ENCODE assay signal across 8 cellular contexts in the genomic region with DNA sequence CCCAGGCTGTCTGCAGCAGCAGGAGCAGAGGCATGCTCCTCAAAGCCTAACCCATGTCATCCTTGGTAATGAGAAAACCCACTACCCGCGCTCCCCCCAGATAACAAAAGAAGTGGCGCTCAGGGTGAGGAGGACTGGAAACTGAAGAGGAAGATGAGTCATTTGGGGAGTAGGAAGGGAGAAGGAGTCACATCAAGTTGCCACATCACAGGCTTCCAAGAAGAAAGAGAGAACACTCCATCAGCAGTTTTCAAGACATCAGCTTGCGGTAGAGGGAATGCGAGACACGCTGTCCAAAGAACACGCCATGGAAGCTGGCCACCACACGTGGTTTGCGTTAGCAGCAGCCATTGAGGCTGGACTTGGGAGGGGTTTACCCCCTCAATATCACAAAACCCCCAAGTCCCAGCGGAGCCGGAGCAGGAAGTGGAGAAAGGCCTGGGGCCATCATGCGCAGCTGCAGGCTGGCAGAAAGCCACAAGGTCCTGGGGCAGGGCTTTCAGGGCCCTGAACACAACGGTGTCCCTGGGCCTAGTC. TPM values are rescaled to one million over a fixed set of nuclear protein-coding genes. Genes with fewer than 3 reads are reported as not detected.
DNase-seq lines count a peak whose midpoint lies in the region; ATAC-seq and TF ChIP-seq lines count a peak whose summit lies in the region.

No MANE protein-coding gene starts in this region.

- intact Hi-C loops in Right ventricle myocardium inferior (cut with DNase I) = no loop called here
- intact Hi-C loops in spleen (cut with DNase I; ENCODE audit: low total_unique reads) = no loop called here
- intact Hi-C loops in CD8-positive, alpha-beta T cell (cut with DNase I, micrococcal nuclease) = no loop called here

- H3K27me3 ChIP-seq in spleen (replicated peaks in 1 of 7) = no peaks in the 10 kb centered on the region
- H3K27me3 ChIP-seq in CD8-positive, alpha-beta T cell (ENCODE audit: insufficient read depth, low read length) = no peaks in the 10 kb centered on the region

- H3K36me3 ChIP-seq in spleen = no peaks in the 10 kb centered on the region
- H3K36me3 ChIP-seq in CD8-positive, alpha-beta T cell (ENCODE audit: insufficient read depth, low read length) = no peaks in the 10 kb centered on the region

- H3K27ac ChIP-seq in spleen = peak overlapping the region in 5 of 8 donors; percentile 33 to 81 (median 79)
- no peak overlapping the region for H3K27ac ChIP-seq in CD8-positive, alpha-beta T cell (ENCODE audit: low read depth, low read length)

- no peak for TF ChIP-seq POLR2A in spleen (IDR thresholded peaks at IDR 0.05)

- peak; percentile 90 for ATAC-seq in Right ventricle myocardium inferior
- ATAC-seq in CD8-positive, alpha-beta T cell = no peak

- WGBS in spleen, 5 donors = 33 to 54% (median 44%) methylated on average over 13 of the region's 13 CpGs

- TF ChIP-seq CTCF in spleen (IDR thresholded peaks at IDR 0.05 in 8 of 11, conservative IDR thresholded peaks at IDR 0.05 in 3 of 11) (no peak), type B pancreatic cell (conservative IDR thresholded peaks at IDR 0.05) (no peak)
- TF ChIP-seq CTCF in CD8-positive, alpha-beta T cell (IDR thresholded peaks at IDR 0.05) = no peak

- H3K4me3 ChIP-seq in spleen = no peak overlapping the region
- no peak overlapping the region for H3K4me3 ChIP-seq in CD8-positive, alpha-beta T cell (ENCODE audit: low read depth, low read length)

- H3K27me3 Mint-ChIP-seq in activated CD4-positive, alpha-beta memory T cell treated with anti-CD3 and anti-CD28 coated beads, Interleukin-2, amount 10 ng/mL, durations not matched to agents 7 days and 5 days = peaks cover 10% of the 10 kb centered on the region
- H3K27me3 Mint-ChIP-seq in CD8-positive, alpha-beta T cell (ENCODE audit: low read depth) = peaks cover 2% of the 10 kb centered on the region
- H3K27me3 Mint-ChIP-seq in type B pancreatic cell = no peaks in the 10 kb centered on the region

- no peaks in the 10 kb centered on the region for H3K36me3 Mint-ChIP-seq in activated CD4-positive, alpha-beta memory T cell treated with anti-CD3 and anti-CD28 coated beads, Interleukin-2, amount 10 ng/mL, durations not matched to agents 7 days and 5 days (ENCODE audit: low read depth)
- no peaks in the 10 kb centered on the region for H3K36me3 Mint-ChIP-seq in CD8-positive, alpha-beta T cell
- peaks cover 8% of the 10 kb centered on the region for H3K36me3 Mint-ChIP-seq in type B pancreatic cell

- CTCF ChIA-PET in activated CD4-positive, alpha-beta memory T cell treated with anti-CD3 and anti-CD28 coated beads, Interleukin-2, amount 10 ng/mL, durations not matched to agents 7 days and 5 days (lab: Charles Lee) = interaction anchor here (1.3 kb wide), 1 partner anchor 42 kb away, joined by 4 read pairs; no protein-coding TSS in a partner anchor
- CTCF ChIA-PET in CD8-positive, alpha-beta T cell (lab: Charles Lee) = interaction anchor here (1.6 kb wide), 1 partner anchor 13 kb away, joined by 3 read pairs; no protein-coding TSS in a partner anchor

- peaks cover 33% of the 10 kb centered on the region for H3K4me1 Mint-ChIP-seq in activated CD4-positive, alpha-beta memory T cell treated with anti-CD3 and anti-CD28 coated beads, Interleukin-2, amount 10 ng/mL, durations not matched to agents 7 days and 5 days
- H3K4me1 Mint-ChIP-seq in CD8-positive, alpha-beta T cell (ENCODE audit: low read depth) = no peaks in the 10 kb centered on the region
- peaks cover 40% of the 10 kb centered on the region for H3K4me1 Mint-ChIP-seq in type B pancreatic cell (ENCODE audit: unreplicated experiment)

- H3K4me1 ChIP-seq in spleen = peaks cover 0 to 64% (median 19%) of the 10 kb centered on the region in 6 donors
- no peaks in the 10 kb centered on the region for H3K4me1 ChIP-seq in CD8-positive, alpha-beta T cell (ENCODE audit: insufficient read depth, low read length)

- no peak overlapping the region for H3K27ac Mint-ChIP-seq in activated CD4-positive, alpha-beta memory T cell treated with anti-CD3 and anti-CD28 coated beads, Interleukin-2, amount 10 ng/mL, durations not matched to agents 7 days and 5 days
- H3K27ac Mint-ChIP-seq in CD8-positive, alpha-beta T cell = no peak overlapping the region
- H3K27ac Mint-ChIP-seq in type B pancreatic cell = no peak overlapping the region

- POLR2A ChIA-PET in activated CD4-positive, alpha-beta memory T cell treated with anti-CD3 and anti-CD28 coated beads, Interleukin-2, amount 10 ng/mL, durations not matched to agents 7 days and 5 days (lab: Charles Lee) = no interaction called here
- POLR2A ChIA-PET in CD8-positive, alpha-beta T cell (lab: Charles Lee) = no interaction called here

- no peak overlapping the region for H3K4me3 Mint-ChIP-seq in activated CD4-positive, alpha-beta memory T cell treated with anti-CD3 and anti-CD28 coated beads, Interleukin-2, amount 10 ng/mL, durations not matched to agents 7 days and 5 days
- H3K4me3 Mint-ChIP-seq in CD8-positive, alpha-beta T cell = no peak overlapping the region
- no peak overlapping the region for H3K4me3 Mint-ChIP-seq in type B pancreatic cell

- H3K9me3 ChIP-seq in spleen = no peaks in the 10 kb centered on the region
- H3K9me3 ChIP-seq in CD8-positive, alpha-beta T cell (ENCODE audit: low read length) = no peaks in the 10 kb centered on the region

- DNase-seq in HT1080 (ENCODE audit: low read depth) (peak; percentile 91), Right ventricle myocardium inferior (ENCODE audit: missing footprints) (peak; percentile 95), spleen (peak; percentile 81), HK-2 (ENCODE audit: unreplicated experiment) (no peak), SHP77 treated with DMSO at 0.1 percent for 48 hours (lab: John Stamatoyannopoulos, UW) (no peak), type B pancreatic cell (ENCODE audit: extremely low spot score, unreplicated experiment) (no peak)
- peak; percentile 21 for DNase-seq in activated CD4-positive, alpha-beta memory T cell treated with anti-CD3 and anti-CD28 coated beads, Interleukin-2, amount 10 ng/mL, durations not matched to agents 7 days and 5 days
- no peak for DNase-seq in CD8-positive, alpha-beta T cell

- no peaks in the 10 kb centered on the region for H3K9me3 Mint-ChIP-seq in activated CD4-positive, alpha-beta memory T cell treated with anti-CD3 and anti-CD28 coated beads, Interleukin-2, amount 10 ng/mL, durations not matched to agents 7 days and 5 days
- H3K9me3 Mint-ChIP-seq in CD8-positive, alpha-beta T cell = no peaks in the 10 kb centered on the region
- no peaks in the 10 kb centered on the region for H3K9me3 Mint-ChIP-seq in type B pancreatic cell

RNA-seq across cellular contexts. Expression of a gene that starts 41.5 kb away (rescaled TPM):
- 5.3 and 6.4 TPM in 2 replicates for total RNA-seq in HT1080 (2014; rRNA removed; shearing (Covaris generic))
- 2.3 and 2.7 TPM in 2 replicates for polyA plus RNA-seq in HT1080 (2015; cell fraction: cytosol; rRNA removed)
- 4.5 and 5.0 TPM in 2 replicates for polyA plus RNA-seq in HT1080 (2015; cell fraction: nucleus; rRNA removed)
- total RNA-seq in activated CD4-positive, alpha-beta memory T cell treated with anti-CD3 and anti-CD28 coated beads, Interleukin-2, amount 10 ng/mL, durations not matched to agents 7 days and 5 days = under 1 TPM; 0.25 TPM
- 5.4 TPM for total RNA-seq in Right ventricle myocardium inferior
- total RNA-seq in spleen = 10 to 100 TPM in 5 of 7 donors, 1 to 10 TPM in 2; 5.2 to 31.8 (median 19.8) TPM
- polyA plus RNA-seq in spleen = 1 to 10 TPM; 2.0 to 2.7 (median 2.4) TPM
- under 1 TPM; 0.03 to 0.08 TPM for total RNA-seq in CD8-positive, alpha-beta T cell
- total RNA-seq in type B pancreatic cell (ENCODE audit: low replicate concordance) = 38.4 and 52.3 TPM in 2 replicates

Comparison
In these comparisons a context has a peak if more than half of its experiments do, and no peak if none do; other contexts are left out.
1. DNase-seq: peak in HT1080 (single experiment), activated CD4-positive, alpha-beta memory T cell treated with anti-CD3 and anti-CD28 coated beads, Interleukin-2, amount 10 ng/mL, durations not matched to agents 7 days and 5 days (single experiment), Right ventricle myocardium inferior (single experiment) and spleen (single experiment); none in HK-2 (single experiment), SHP77 treated with DMSO at 0.1 percent for 48 hours (single experiment), CD8-positive, alpha-beta T cell (0 of 7) and type B pancreatic cell (single experiment).